7 cellular contexts compared by ENCODE assay signal in the genomic region with DNA sequence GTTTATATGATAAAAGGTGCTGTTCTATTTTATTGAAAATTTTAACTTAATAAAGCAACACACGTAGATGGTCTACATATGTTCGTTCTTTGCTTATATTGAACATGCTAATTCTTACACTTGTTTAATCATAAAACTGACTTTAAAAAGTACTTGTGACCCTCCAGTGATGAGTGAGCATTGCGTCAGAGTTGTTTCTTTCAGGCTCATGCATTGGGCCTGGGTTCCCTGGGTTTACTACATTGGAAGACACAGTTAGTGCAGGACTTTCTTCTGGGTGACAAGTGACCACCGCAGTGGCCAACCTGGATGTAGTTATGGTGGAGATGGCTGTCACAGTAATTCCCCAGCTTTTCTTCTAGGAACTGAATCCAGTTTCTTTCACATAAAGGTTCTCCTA. TPM values are rescaled to one million over a fixed set of nuclear protein-coding genes. Genes with fewer than 3 reads are reported as not detected.
"Had no signal": no experiment of that assay in that cellular context is flagged by ENCODE, and none has a peak within 500 bp of the region (broad histone marks: within the 10 kb centered on the region; RNA-seq: fewer than 3 reads in every experiment).

No MANE protein-coding gene starts in this region.

RNA-seq across cellular contexts. Expression of gene CD8A, which starts 57.2 kb away (rescaled TPM):
- total RNA-seq: chondrocyte, dermis blood vessel endothelial cell, endothelial cell of umbilical vein, epithelial cell of proximal tubule, fibroblast of lung, fibroblast of villous mesenchyme, glomerular endothelial cell had no signal
- polyA plus RNA-seq: endothelial cell of umbilical vein, fibroblast of lung had no signal
